Comparison of ENCODE assay signal across 22 cellular contexts in genomic region chr10:10527861-10528562, GRCh38.
"Had no signal": no experiment of that assay in that cellular context is flagged by ENCODE, and none has a peak within 500 bp of the region (broad histone marks: within the 10 kb centered on the region; RNA-seq: fewer than 3 reads in every experiment).

No MANE protein-coding gene starts in this region.

- ATAC-seq: foreskin keratinocyte; left lobe of liver; natural killer cell; right cardiac atrium; stimulated activated effector memory CD8-positive, alpha-beta T cell treated with anti-CD3 and anti-CD28 coated beads, Interleukin-12 subunit alpha, Interleukin-12 subunit beta, amount 100 ng/mL, for 72 hours; stimulated activated naive CD8-positive, alpha-beta T cell treated with anti-CD3 and anti-CD28 coated beads, Interleukin-15, Interleukin-2, amounts not matched to agents 100 U/mL and 50 U/mL, for 24 hours had no signal

- DNase-seq: cortex of kidney; dorsolateral prefrontal cortex; effector CD8-positive, alpha-beta T cell; mammary epithelial cell; natural killer cell; ovary; right cardiac atrium; small intestine; stimulated activated CD4-positive, alpha-beta T cell treated with anti-CD3 and anti-CD28 coated beads, Interleukin-2, amount 100 ng/mL, for 48 hours; stimulated activated CD8-positive, alpha-beta memory T cell treated with anti-CD3 and anti-CD28 coated beads, Interleukin-4, amount 100 ng/mL, for 48 hours; stimulated activated naive CD8-positive, alpha-beta T cell treated with anti-CD3 and anti-CD28 coated beads, Interleukin-15, Interleukin-2, amounts not matched to agents 100 U/mL and 50 U/mL, for 24 hours; thyroid gland; uterus had no signal

- H3K36me3 ChIP-seq: esophagus muscularis mucosa, ovary, suprapubic skin, thyroid gland, uterus had no signal

- H3K27ac Mint-ChIP-seq: mesothelial cell of epicardium; natural killer cell; stimulated activated effector memory CD8-positive, alpha-beta T cell treated with anti-CD3 and anti-CD28 coated beads, Interleukin-12 subunit alpha, Interleukin-12 subunit beta, amount 100 ng/mL, for 72 hours; type B pancreatic cell had no signal

- H3K27ac ChIP-seq: dorsolateral prefrontal cortex, epithelial cell of prostate, esophagus muscularis mucosa, foreskin keratinocyte, ovary, suprapubic skin, thyroid gland, uterus had no signal

- H3K27me3 Mint-ChIP-seq: type B pancreatic cell had no signal

- H3K9me3 Mint-ChIP-seq: mesothelial cell of epicardium; natural killer cell; stimulated activated effector memory CD8-positive, alpha-beta T cell treated with anti-CD3 and anti-CD28 coated beads, Interleukin-12 subunit alpha, Interleukin-12 subunit beta, amount 100 ng/mL, for 72 hours; type B pancreatic cell had no signal

- H3K4me3 Mint-ChIP-seq: mesothelial cell of epicardium; natural killer cell; neural crest cell; stimulated activated effector memory CD8-positive, alpha-beta T cell treated with anti-CD3 and anti-CD28 coated beads, Interleukin-12 subunit alpha, Interleukin-12 subunit beta, amount 100 ng/mL, for 72 hours; type B pancreatic cell had no signal

- H3K4me3 ChIP-seq: dorsolateral prefrontal cortex, esophagus muscularis mucosa, ovary, suprapubic skin, thyroid gland, uterus had no signal

- H3K9me3 ChIP-seq: esophagus muscularis mucosa, ovary, suprapubic skin, thyroid gland, uterus had no signal

- H3K4me1 ChIP-seq: suprapubic skin, thyroid gland, uterus had no signal

- H3K36me3 Mint-ChIP-seq: mesothelial cell of epicardium; natural killer cell; stimulated activated effector memory CD8-positive, alpha-beta T cell treated with anti-CD3 and anti-CD28 coated beads, Interleukin-12 subunit alpha, Interleukin-12 subunit beta, amount 100 ng/mL, for 72 hours; type B pancreatic cell had no signal

- H3K27me3 ChIP-seq: dorsolateral prefrontal cortex, esophagus muscularis mucosa, foreskin keratinocyte, ovary, suprapubic skin, thyroid gland, uterus had no signal

- H3K4me1 Mint-ChIP-seq: natural killer cell; stimulated activated effector memory CD8-positive, alpha-beta T cell treated with anti-CD3 and anti-CD28 coated beads, Interleukin-12 subunit alpha, Interleukin-12 subunit beta, amount 100 ng/mL, for 72 hours had no signal
